In genomic region chr7:49089717-49090116, GRCh38 we compare ENCODE assay signal across 25 cellular contexts.
A peak's percentile ranks its signal among the peaks of the same experiment; 100 is the strongest.
DNase-seq lines count a peak whose midpoint lies in the region; ATAC-seq and TF ChIP-seq lines count a peak whose summit lies in the region.
"Had no signal": no experiment of that assay in that cellular context is flagged by ENCODE, and none has a peak within 500 bp of the region (broad histone marks: within the 10 kb centered on the region; RNA-seq: fewer than 3 reads in every experiment).

No MANE protein-coding gene starts in this region.

- in situ Hi-C loops in KBM-7 (cut with MboI; ENCODE audit: low pct_unique_long_range_greater_than_20kb, low sequenced_read_pairs), result no loop called here

- H3K4me3 ChIP-seq in HUES6 (ENCODE audit: low read depth, low read length) (no peak overlapping the region), endodermal cell (ENCODE audit: low read length) (no peak overlapping the region), neural progenitor cell (no peak overlapping the region)

- H3K9ac ChIP-seq in HUES6 (ENCODE audit: low read length), result no peak overlapping the region
- H3K9ac ChIP-seq in endodermal cell (ENCODE audit: extremely low read depth, low read length, poor library complexity, severe bottlenecking), result no peak overlapping the region
- H3K9ac ChIP-seq in neural progenitor cell, result no peak overlapping the region
- H3K9ac ChIP-seq: KMS-11 had no signal

- H3K27ac ChIP-seq in HUES6 (ENCODE audit: low read depth, low read length), result 0 out of 2 replicates have a peak overlapping the region, but pooled peaks have one; percentile 3
- H3K27ac ChIP-seq in endodermal cell (ENCODE audit: low read depth, low read length), result no peak overlapping the region
- no peak overlapping the region for H3K27ac ChIP-seq in neural progenitor cell
- H3K27ac ChIP-seq: 22Rv1, KMS-11, RWPE1 had no signal

- no peaks in the 10 kb centered on the region for H3F3A ChIP-seq in neural progenitor cell (ENCODE audit: low read depth)

- no peaks in the 10 kb centered on the region for H3K27me3 Mint-ChIP-seq in endodermal cell (ENCODE audit: insufficient read depth)
- no peaks in the 10 kb centered on the region for H3K27me3 Mint-ChIP-seq in neural progenitor cell (ENCODE audit: insufficient read depth, low read depth)
- no peaks in the 10 kb centered on the region for H3K27me3 Mint-ChIP-seq in natural killer cell treated with Interleukin-12 subunit alpha and Interleukin-12 subunit beta and Interleukin-15 and Interleukin-18, amount 100 ng/mL, for 72 hours
- H3K27me3 Mint-ChIP-seq: CD8-positive, alpha-beta memory T cell had no signal

- H3K36me3 Mint-ChIP-seq in endodermal cell (ENCODE audit: low read depth) (no peaks in the 10 kb centered on the region), neural progenitor cell (no peaks in the 10 kb centered on the region)
- H3K36me3 Mint-ChIP-seq in natural killer cell treated with Interleukin-12 subunit alpha and Interleukin-12 subunit beta and Interleukin-15 and Interleukin-18, amount 100 ng/mL, for 72 hours, result peaks cover 6% of the 10 kb centered on the region
- H3K36me3 Mint-ChIP-seq: CD14-positive monocyte; CD8-positive, alpha-beta memory T cell had no signal

- H3K9me3 ChIP-seq in HUES6 (ENCODE audit: control insufficient read depth, insufficient read depth, low read depth, low read length) (no peaks in the 10 kb centered on the region), endodermal cell (ENCODE audit: control insufficient read depth, low read length) (no peaks in the 10 kb centered on the region), neural progenitor cell (ENCODE audit: low read depth) (no peaks in the 10 kb centered on the region)
- H3K9me3 ChIP-seq: BE2C had no signal

- H3K79me2 ChIP-seq in neural progenitor cell (ENCODE audit: low read depth), result no peaks in the 10 kb centered on the region

- H3K4me1 ChIP-seq in HUES6 (ENCODE audit: control insufficient read depth, insufficient read depth, low read length) (peaks cover 21% of the 10 kb centered on the region), endodermal cell (ENCODE audit: control insufficient read depth, insufficient read depth, low read length) (no peaks in the 10 kb centered on the region), neural progenitor cell (peaks cover 14% of the 10 kb centered on the region)
- H3K4me1 ChIP-seq: BE2C had no signal

- H3K4me3 Mint-ChIP-seq in endodermal cell, result no peak overlapping the region
- H3K4me3 Mint-ChIP-seq in neural progenitor cell, result no peak overlapping the region
- H3K4me3 Mint-ChIP-seq in natural killer cell treated with Interleukin-12 subunit alpha and Interleukin-12 subunit beta and Interleukin-15 and Interleukin-18, amount 100 ng/mL, for 72 hours, result no peak overlapping the region
- H3K4me3 Mint-ChIP-seq: CD14-positive monocyte; CD8-positive, alpha-beta memory T cell had no signal

- H3K36me3 ChIP-seq in HUES6 (ENCODE audit: control insufficient read depth, insufficient read depth, low read length) (no peaks in the 10 kb centered on the region), endodermal cell (ENCODE audit: control insufficient read depth, insufficient read depth, low read length) (no peaks in the 10 kb centered on the region), neural progenitor cell (no peaks in the 10 kb centered on the region)
- H3K36me3 ChIP-seq: BE2C had no signal

- peak overlapping the region; percentile 23 for H3K4me2 ChIP-seq in neural progenitor cell
- H3K4me2 ChIP-seq: KMS-11 had no signal

- H3K4me1 Mint-ChIP-seq in endodermal cell (peaks cover 9% of the 10 kb centered on the region), neural progenitor cell (peaks cover 9% of the 10 kb centered on the region)
- no peaks in the 10 kb centered on the region for H3K4me1 Mint-ChIP-seq in natural killer cell treated with Interleukin-12 subunit alpha and Interleukin-12 subunit beta and Interleukin-15 and Interleukin-18, amount 100 ng/mL, for 72 hours (ENCODE audit: low read depth in 2 of 2)
- H3K4me1 Mint-ChIP-seq: CD14-positive monocyte; CD8-positive, alpha-beta memory T cell had no signal

- TF ChIP-seq CTCF in endodermal cell (conservative IDR thresholded peaks at IDR 0.05), result no peak
- TF ChIP-seq CTCF in neural progenitor cell (IDR thresholded peaks at IDR 0.05), result no peak

- WGBS in endodermal cell (ENCODE audit: insufficient coverage in 1 of 2, insufficient read length in 1 of 2), 2 experiments, result 51% methylated on average over 2 of the region's 2 CpGs; no CpG with 5 or more reads in 1 of the 2 experiments

- H4K20me1 ChIP-seq in neural progenitor cell (ENCODE audit: low read depth), result no peaks in the 10 kb centered on the region

- H3K27me3 ChIP-seq in HUES6 (ENCODE audit: control insufficient read depth, insufficient read depth, low read length) (no peaks in the 10 kb centered on the region), endodermal cell (ENCODE audit: control insufficient read depth, insufficient read depth, low read length, poor library complexity, severe bottlenecking) (no peaks in the 10 kb centered on the region), neural progenitor cell (no peaks in the 10 kb centered on the region)
- H3K27me3 ChIP-seq: BE2C had no signal

- H3K27ac Mint-ChIP-seq in endodermal cell (peak overlapping the region; percentile 54), neural progenitor cell (no peak overlapping the region)
- H3K27ac Mint-ChIP-seq in natural killer cell treated with Interleukin-12 subunit alpha and Interleukin-12 subunit beta and Interleukin-15 and Interleukin-18, amount 100 ng/mL, for 72 hours, result no peak overlapping the region
- H3K27ac Mint-ChIP-seq: CD14-positive monocyte; CD8-positive, alpha-beta memory T cell had no signal

- DNase-seq in ELF-1 (ENCODE audit: low read depth, low spot score) (peak; percentile 17), endodermal cell (no peak), neural progenitor cell (ENCODE audit: low spot score) (peak; percentile 17), D341Med (ENCODE audit: low spot score) (no peak), KBM-7 (no peak)
- no peak for DNase-seq in natural killer cell treated with Interleukin-12 subunit alpha and Interleukin-12 subunit beta and Interleukin-15 and Interleukin-18, amount 100 ng/mL, for 72 hours (ENCODE audit: low spot score)
- DNase-seq: BE2C; CD8-positive, alpha-beta memory T cell; DMS153; DND-41; GOT3; IMR-90; MM.1S; NCI-H1417; NCI-H1694; NCI-H2029 treated with DMSO at 0.1 percent for 48 hours; NCI-H2227 treated with DMSO at 0.1 percent for 48 hours; NCI-H526 treated with DMSO at 0.1 percent for 48 hours; SHP77 had no signal

- no peaks in the 10 kb centered on the region for H3K9me3 Mint-ChIP-seq in endodermal cell
- H3K9me3 Mint-ChIP-seq in neural progenitor cell, result no peaks in the 10 kb centered on the region
- peaks cover 11% of the 10 kb centered on the region for H3K9me3 Mint-ChIP-seq in natural killer cell treated with Interleukin-12 subunit alpha and Interleukin-12 subunit beta and Interleukin-15 and Interleukin-18, amount 100 ng/mL, for 72 hours
- H3K9me3 Mint-ChIP-seq: CD14-positive monocyte had no signal

- ATAC-seq in natural killer cell treated with Interleukin-12 subunit alpha and Interleukin-12 subunit beta and Interleukin-15 and Interleukin-18, amount 100 ng/mL, for 72 hours, result no peak
- ATAC-seq: Panc1 had no signal

- peak overlapping the region; percentile 64 for H2AFZ ChIP-seq in neural progenitor cell (replicated peaks)

Comparison
In these comparisons a context has a peak if more than half of its experiments do, and no peak if none do; other contexts are left out.
1. DNase-seq: peak in ELF-1 (single experiment) and neural progenitor cell (single experiment); none in endodermal cell (single experiment), D341Med (single experiment), natural killer cell treated with Interleukin-12 subunit alpha and Interleukin-12 subunit beta and Interleukin-15 and Interleukin-18, amount 100 ng/mL, for 72 hours (single experiment) and KBM-7 (single experiment).